Comparison of ENCODE assay signal across 8 cellular contexts in the genomic region with DNA sequence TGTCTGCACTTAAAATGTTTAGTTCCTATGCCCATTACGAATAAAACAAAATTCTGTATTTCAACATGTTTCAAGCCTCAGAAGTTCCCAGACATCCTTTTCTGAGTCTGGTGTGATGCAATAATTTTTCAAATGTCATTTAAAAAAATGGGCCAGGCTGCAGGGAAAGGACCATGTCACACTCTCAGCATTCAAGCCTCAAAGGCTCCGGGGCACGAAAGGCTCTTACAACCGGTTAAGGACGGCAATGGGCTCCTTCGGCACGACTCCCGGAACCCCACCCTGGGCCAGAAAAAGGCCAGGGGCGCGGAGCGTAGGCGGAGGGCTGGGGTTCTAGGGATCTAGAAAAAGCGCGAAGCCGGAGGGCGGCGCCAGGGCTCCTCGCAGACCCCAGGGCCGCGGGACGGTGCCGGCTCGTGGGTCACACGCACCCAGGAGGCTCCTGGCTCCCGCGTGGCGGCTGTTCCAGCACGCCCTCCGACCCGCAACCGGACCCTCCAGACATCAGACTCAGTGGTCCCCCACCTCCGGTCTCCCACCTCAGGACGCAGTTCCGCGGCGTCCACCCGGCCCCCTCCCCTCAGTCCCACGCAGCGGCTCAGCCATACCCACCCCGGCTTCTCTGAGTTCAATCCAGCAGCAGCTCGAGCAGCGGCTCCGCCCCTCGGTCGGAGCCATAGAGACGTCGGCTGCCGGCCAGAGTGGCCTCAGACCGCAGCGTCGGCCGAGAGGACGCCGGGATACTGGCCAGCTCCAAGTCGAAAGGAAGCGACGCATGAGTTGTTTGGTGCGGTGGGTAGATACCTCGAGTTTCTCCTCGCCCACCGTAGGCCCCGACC. TPM values are rescaled to one million over a fixed set of nuclear protein-coding genes. Genes with fewer than 3 reads are reported as not detected.
DNase-seq lines count a peak whose midpoint lies in the region; ATAC-seq and TF ChIP-seq lines count a peak whose summit lies in the region.

A gene with protein sequence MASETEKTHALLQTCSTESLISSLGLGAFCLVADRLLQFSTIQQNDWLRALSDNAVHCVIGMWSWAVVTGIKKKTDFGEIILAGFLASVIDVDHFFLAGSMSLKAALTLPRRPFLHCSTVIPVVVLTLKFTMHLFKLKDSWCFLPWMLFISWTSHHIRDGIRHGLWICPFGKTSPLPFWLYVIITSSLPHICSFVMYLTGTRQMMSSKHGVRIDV (minus strand): TSS at position 656 of the 839 bp plus-strand sequence. CDS start 29,896 bp downstream, outside the sequence.

- DNase-seq in DMS153 (lab: John Stamatoyannopoulos, UW) (peak; percentile 88), erythroblast (lab: John Stamatoyannopoulos, UW) (peak; percentile 92 to 94)
- DNase-seq in activated T-cell treated with anti-CD3 and anti-CD28 coated beads, Interleukin-2, amount 50 U/mL, for 24 hours = peak; percentile 91
- DNase-seq in stimulated activated CD8-positive, alpha-beta memory T cell treated with anti-CD3 and anti-CD28 coated beads, Interleukin-7, amount 100 ng/mL, for 24 hours (ENCODE audit: low read depth) = peak; percentile 68

- peak within 1 kb of the TSS; percentile 90 for H3K4me3 Mint-ChIP-seq in activated T-cell treated with anti-CD3 and anti-CD28 coated beads, Interleukin-2, amount 50 U/mL, for 24 hours

- H3K27ac ChIP-seq in muscle layer of colon (ENCODE audit: low read depth, low read length) = peak within 1 kb of the TSS; percentile 89

- no peak for TF ChIP-seq EP300 in Ishikawa (IDR thresholded peaks at IDR 0.05; ENCODE audit: borderline replicate concordance)

- TF ChIP-seq RAD21 in Ishikawa (IDR thresholded peaks at IDR 0.05; ENCODE audit: low read depth) = no peak; the same call in 1 of the 2 replicates

- H3K27me3 ChIP-seq in muscle layer of colon (ENCODE audit: control insufficient read depth in 1 of 2, insufficient read depth in 2 of 2, low read length in 2 of 2) = no peaks in the 10 kb centered on the region

- H3K4me1 ChIP-seq in muscle layer of colon (ENCODE audit: insufficient read depth, low read length) = peaks cover 15% of the 10 kb centered on the region

- peaks cover 64% of the 10 kb centered on the region for H3K36me3 Mint-ChIP-seq in activated T-cell treated with anti-CD3 and anti-CD28 coated beads, Interleukin-2, amount 50 U/mL, for 24 hours (ENCODE audit: low read depth)

- peak within 1 kb of the TSS; percentile 89 to 92 for H3K4me3 ChIP-seq in muscle layer of colon (ENCODE audit: low read depth in 1 of 2, low read length in 2 of 2)

- peak; percentile 98 for TF ChIP-seq POLR2A in erythroblast (IDR thresholded peaks at IDR 0.05; ENCODE audit: low read length)

- no peaks in the 10 kb centered on the region for H3K9me3 ChIP-seq in muscle layer of colon (ENCODE audit: low read length)

- peaks cover 57% of the 10 kb centered on the region for H3K4me1 Mint-ChIP-seq in activated T-cell treated with anti-CD3 and anti-CD28 coated beads, Interleukin-2, amount 50 U/mL, for 24 hours (ENCODE audit: low read depth)

- H3K36me3 ChIP-seq in muscle layer of colon (ENCODE audit: insufficient read depth, low read length) = no peaks in the 10 kb centered on the region

- no peaks in the 10 kb centered on the region for H3K27me3 Mint-ChIP-seq in activated T-cell treated with anti-CD3 and anti-CD28 coated beads, Interleukin-2, amount 50 U/mL, for 24 hours

- H3K27ac Mint-ChIP-seq in activated T-cell treated with anti-CD3 and anti-CD28 coated beads, Interleukin-2, amount 50 U/mL, for 24 hours = peak within 1 kb of the TSS; percentile 100

- no peaks in the 10 kb centered on the region for H3K9me3 Mint-ChIP-seq in activated T-cell treated with anti-CD3 and anti-CD28 coated beads, Interleukin-2, amount 50 U/mL, for 24 hours

- H3K9ac ChIP-seq in muscle layer of colon (ENCODE audit: low read length) = peak within 1 kb of the TSS; percentile 86

- ATAC-seq in GM21576 (IDR thresholded peaks at IDR 0.05; ENCODE audit: unreplicated experiment) = peak; percentile 88

TF ChIP-seq in Ishikawa, 13 proteins besides CTCF, POLR2A, EP300 and RAD21 (continues in another document):
- TF ChIP-seq TEAD4 (IDR thresholded peaks at IDR 0.05) = no peak; the same call in 1 of the 2 replicates
- peak; percentile 51 for TF ChIP-seq EGR1 (IDR thresholded peaks at IDR 0.05)
- no peak; the same call in 1 of the 2 replicates for TF ChIP-seq TCF12 (IDR thresholded peaks at IDR 0.05; ENCODE audit: low read depth)
- peak; percentile 55; the same call in 1 of the 2 replicates for TF ChIP-seq YY1 (IDR thresholded peaks at IDR 0.05; ENCODE audit: low read depth)
- TF ChIP-seq, protein P1, sequence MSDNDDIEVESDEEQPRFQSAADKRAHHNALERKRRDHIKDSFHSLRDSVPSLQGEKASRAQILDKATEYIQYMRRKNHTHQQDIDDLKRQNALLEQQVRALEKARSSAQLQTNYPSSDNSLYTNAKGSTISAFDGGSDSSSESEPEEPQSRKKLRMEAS (IDR thresholded peaks at IDR 0.05) = 0 out of 2 replicates have a peak, but pooled peaks have one; percentile 23
- peak; percentile 72 for TF ChIP-seq CEBPB (IDR thresholded peaks at IDR 0.05)
- TF ChIP-seq ZBTB7A (IDR thresholded peaks at IDR 0.05; ENCODE audit: low read depth) = peak; percentile 78
- TF ChIP-seq CREB1 (IDR thresholded peaks at IDR 0.05; ENCODE audit: low read depth) = 0 out of 2 replicates have a peak, but pooled peaks have one; percentile 38
- TF ChIP-seq, protein P2, sequence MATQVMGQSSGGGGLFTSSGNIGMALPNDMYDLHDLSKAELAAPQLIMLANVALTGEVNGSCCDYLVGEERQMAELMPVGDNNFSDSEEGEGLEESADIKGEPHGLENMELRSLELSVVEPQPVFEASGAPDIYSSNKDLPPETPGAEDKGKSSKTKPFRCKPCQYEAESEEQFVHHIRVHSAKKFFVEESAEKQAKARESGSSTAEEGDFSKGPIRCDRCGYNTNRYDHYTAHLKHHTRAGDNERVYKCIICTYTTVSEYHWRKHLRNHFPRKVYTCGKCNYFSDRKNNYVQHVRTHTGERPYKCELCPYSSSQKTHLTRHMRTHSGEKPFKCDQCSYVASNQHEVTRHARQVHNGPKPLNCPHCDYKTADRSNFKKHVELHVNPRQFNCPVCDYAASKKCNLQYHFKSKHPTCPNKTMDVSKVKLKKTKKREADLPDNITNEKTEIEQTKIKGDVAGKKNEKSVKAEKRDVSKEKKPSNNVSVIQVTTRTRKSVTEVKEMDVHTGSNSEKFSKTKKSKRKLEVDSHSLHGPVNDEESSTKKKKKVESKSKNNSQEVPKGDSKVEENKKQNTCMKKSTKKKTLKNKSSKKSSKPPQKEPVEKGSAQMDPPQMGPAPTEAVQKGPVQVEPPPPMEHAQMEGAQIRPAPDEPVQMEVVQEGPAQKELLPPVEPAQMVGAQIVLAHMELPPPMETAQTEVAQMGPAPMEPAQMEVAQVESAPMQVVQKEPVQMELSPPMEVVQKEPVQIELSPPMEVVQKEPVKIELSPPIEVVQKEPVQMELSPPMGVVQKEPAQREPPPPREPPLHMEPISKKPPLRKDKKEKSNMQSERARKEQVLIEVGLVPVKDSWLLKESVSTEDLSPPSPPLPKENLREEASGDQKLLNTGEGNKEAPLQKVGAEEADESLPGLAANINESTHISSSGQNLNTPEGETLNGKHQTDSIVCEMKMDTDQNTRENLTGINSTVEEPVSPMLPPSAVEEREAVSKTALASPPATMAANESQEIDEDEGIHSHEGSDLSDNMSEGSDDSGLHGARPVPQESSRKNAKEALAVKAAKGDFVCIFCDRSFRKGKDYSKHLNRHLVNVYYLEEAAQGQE (IDR thresholded peaks at IDR 0.05; ENCODE audit: low read depth) = no peak; the same call in 1 of the 2 replicates

TF ChIP-seq in PFSK-1, 5 proteins besides CTCF, POLR2A, EP300 and RAD21:
- TF ChIP-seq TAF1 (IDR thresholded peaks at IDR 0.05; ENCODE audit: borderline replicate concordance, insufficient read depth, low read length) (peak; percentile 94), POLR2AphosphoS5 (IDR thresholded peaks at IDR 0.05; ENCODE audit: low read depth, low read length) (peak; percentile 93), SIN3A (IDR thresholded peaks at IDR 0.05; ENCODE audit: borderline replicate concordance, insufficient read depth, low read length) (0 out of 2 replicates have a peak, but pooled peaks have one; percentile 8), FOXP2 (optimal IDR thresholded peaks at IDR 0.05; ENCODE audit: borderline replicate concordance, extremely low read depth, extremely low read length, insufficient read depth) (peak; percentile 60)
- TF ChIP-seq, protein P2 (IDR thresholded peaks at IDR 0.05; ENCODE audit: insufficient read depth in 1 of 2, low read depth in 2 of 2, low read length in 2 of 2) = peak in 1 of 2 experiments; percentile 52; a peak in 3 of 4 replicates

RNA-seq across cellular contexts. Expression of the gene that starts here (rescaled TPM):
- 9.2 TPM for polyA plus RNA-seq in PFSK-1 (2012; ENCODE audit: insufficient read length, low read depth)

Comparison
In these comparisons a context has a peak if more than half of its experiments do, and no peak if none do; other contexts are left out.
1. Peak in every context shown above with its lines: DNase-seq, ATAC-seq, H3K4me3 ChIP-seq and H3K27ac ChIP-seq.